In the genomic region with DNA sequence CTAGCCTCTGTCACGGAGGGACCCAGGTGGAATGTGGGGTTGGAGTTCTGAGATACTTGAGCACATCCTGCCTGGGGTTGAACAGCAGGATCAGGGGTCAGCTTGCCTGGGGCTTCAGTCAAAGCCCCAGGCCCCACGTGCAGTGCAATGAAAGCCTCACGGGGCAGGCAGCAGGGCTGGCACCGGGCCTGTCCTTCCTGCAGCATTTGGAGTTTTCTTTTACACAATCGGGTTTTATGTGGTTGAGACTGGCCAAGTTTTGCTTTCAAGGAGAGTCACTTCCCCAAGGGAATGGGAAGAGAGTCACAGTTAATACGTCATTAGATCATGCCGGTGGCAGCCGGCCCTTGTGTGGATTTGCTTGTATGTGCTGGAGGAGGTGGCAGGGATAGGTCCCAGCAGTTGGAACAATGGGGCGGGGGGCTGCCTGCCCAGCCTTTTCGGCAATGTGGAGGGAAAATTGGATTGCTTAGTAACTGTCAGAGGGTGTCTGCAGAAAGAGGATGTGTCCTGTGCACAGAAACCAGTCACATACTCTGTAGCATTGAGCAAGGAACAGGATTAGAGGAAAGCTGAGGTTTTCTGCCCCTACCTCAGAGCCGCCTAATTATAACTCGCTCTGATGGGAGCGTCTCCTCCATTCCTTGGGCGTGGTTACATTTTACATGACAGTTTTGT, we compare ENCODE assay signal across 8 cellular contexts. TPM values are rescaled to one million over a fixed set of nuclear protein-coding genes. Genes with fewer than 3 reads are reported as not detected.
DNase-seq lines count a peak whose midpoint lies in the region; ATAC-seq and TF ChIP-seq lines count a peak whose summit lies in the region.

No MANE protein-coding gene starts in this region.

- peaks cover 44% of the 10 kb centered on the region for H4K20me1 ChIP-seq in neural progenitor cell (ENCODE audit: low read depth)

- no peaks in the 10 kb centered on the region for H3K9me3 ChIP-seq in SK-N-MC (ENCODE audit: low read depth, low read length)
- H3K9me3 ChIP-seq in neural progenitor cell (ENCODE audit: low read depth), result no peaks in the 10 kb centered on the region

- H3K27ac ChIP-seq in SK-N-MC (peak overlapping the region; percentile 58; the same call in 1 of the 2 replicates), neural progenitor cell (no peak overlapping the region)

- no peak overlapping the region for H2AFZ ChIP-seq in neural progenitor cell (replicated peaks)

- ATAC-seq in Right ventricle myocardium superior (ENCODE audit: poor library complexity), result peak; percentile 44
- ATAC-seq in sciatic nerve, result peak; percentile 83

- peaks cover 18% of the 10 kb centered on the region for H3K4me1 ChIP-seq in neural progenitor cell

- H3K36me3 ChIP-seq in SK-N-MC (ENCODE audit: insufficient read depth, low read length) (peaks cover 12% of the 10 kb centered on the region; the same call in 1 of the 2 replicates), neural progenitor cell (peaks cover 5% of the 10 kb centered on the region)

- no peaks in the 10 kb centered on the region for H3F3A ChIP-seq in neural progenitor cell (ENCODE audit: low read depth)

- H3K4me1 Mint-ChIP-seq in neural progenitor cell, result peaks cover 40% of the 10 kb centered on the region

- TF ChIP-seq CTCF in neural progenitor cell (IDR thresholded peaks at IDR 0.05), result no peak

- H3K36me3 Mint-ChIP-seq in neural progenitor cell, result peaks cover 30% of the 10 kb centered on the region

- peaks cover 3% of the 10 kb centered on the region for H3K27me3 Mint-ChIP-seq in neural progenitor cell (ENCODE audit: insufficient read depth, low read depth)

- peaks cover 71% of the 10 kb centered on the region for H3K79me2 ChIP-seq in neural progenitor cell (ENCODE audit: low read depth)

- H3K4me3 ChIP-seq in SK-N-MC (no peak overlapping the region), neural progenitor cell (no peak overlapping the region)

- H3K9me3 Mint-ChIP-seq in neural progenitor cell, result no peaks in the 10 kb centered on the region

- DNase-seq in GF-D8 (lab: John Stamatoyannopoulos, UW) (peak; percentile 55), SK-N-MC (ENCODE audit: low read depth, low spot score) (no peak), Right ventricle myocardium superior (peak; percentile 81), sciatic nerve (ENCODE audit: low spot score) (peak; percentile 79), germinal center (ENCODE audit: low spot score) (no peak), neural progenitor cell (ENCODE audit: low spot score) (no peak), retina (no peak)
- no peak for DNase-seq in activated CD8-positive, alpha-beta memory T cell treated with anti-CD3 and anti-CD28 coated beads, Interleukin-2, amount 50 U/mL, for 4 hours

- intact Hi-C loops in Right ventricle myocardium superior (cut with DNase I), result loop anchor here (10.0 kb wide), 1 partner anchor 385 kb away; no protein-coding TSS in a partner anchor
- intact Hi-C loops in sciatic nerve (cut with DNase I), result loop anchor here (10.0 kb wide), 2 partner anchors 95 to 375 kb away; partner anchors contain the start of gene SOCS1

- H3K27me3 ChIP-seq in neural progenitor cell, result no peaks in the 10 kb centered on the region

- H3K4me3 Mint-ChIP-seq in neural progenitor cell, result no peak overlapping the region

- no peak overlapping the region for H3K9ac ChIP-seq in SK-N-MC (ENCODE audit: insufficient read length)
- H3K9ac ChIP-seq in neural progenitor cell, result no peak overlapping the region

- no peak overlapping the region for H3K27ac Mint-ChIP-seq in neural progenitor cell

- H3K4me2 ChIP-seq in neural progenitor cell, result no peak overlapping the region

RNA-seq across cellular contexts. Expression of gene RMI2, which starts 4.5 kb away (rescaled TPM):
- 0.48 TPM for total RNA-seq in Right ventricle myocardium superior
- 1.5 TPM for total RNA-seq in sciatic nerve
- 56.1 and 68.6 TPM in 2 replicates for total RNA-seq in neural progenitor cell (ENCODE audit: low replicate concordance)

Comparison
In these comparisons a context has a peak if more than half of its experiments do, and no peak if none do; other contexts are left out.
1. DNase-seq: peak in GF-D8 (single experiment), Right ventricle myocardium superior (single experiment) and sciatic nerve (single experiment); none in SK-N-MC (single experiment), activated CD8-positive, alpha-beta memory T cell treated with anti-CD3 and anti-CD28 coated beads, Interleukin-2, amount 50 U/mL, for 4 hours (single experiment), germinal center (single experiment), neural progenitor cell (single experiment) and retina (single experiment).
2. RNA of gene RMI2, which starts 4.5 kb away (total RNA-seq): 56.1 to 68.6 TPM in neural progenitor cell; 1.5 TPM in sciatic nerve (single experiment) and 0.48 TPM in Right ventricle myocardium superior (single experiment); every median in the first group is over 10 times any median in the second.